Comparison of ENCODE assay signal across 9 cellular contexts in genomic region chr1:29649375-29650040, GRCh38.
A peak's percentile ranks its signal among the peaks of the same experiment; 100 is the strongest.
DNase-seq lines count a peak whose midpoint lies in the region; ATAC-seq and TF ChIP-seq lines count a peak whose summit lies in the region.
"Had no signal": no experiment of that assay in that cellular context is flagged by ENCODE, and none has a peak within 500 bp of the region (broad histone marks: within the 10 kb centered on the region; RNA-seq: fewer than 3 reads in every experiment).

No MANE protein-coding gene starts in this region.

- H3K36me3 Mint-ChIP-seq in WTC11 (no peaks in the 10 kb centered on the region), osteocyte (ENCODE audit: unreplicated experiment) (no peaks in the 10 kb centered on the region)
- H3K36me3 Mint-ChIP-seq in activated CD4-positive, alpha-beta T cell treated with anti-CD3 and anti-CD28 coated beads, Interleukin-2, amount 10 ng/mL, durations not matched to agents 24 days and 14 days (ENCODE audit: low read depth) = no peaks in the 10 kb centered on the region

- no peaks in the 10 kb centered on the region; the same call in 1 of the 2 replicates for H3K27me3 Mint-ChIP-seq in WTC11 (ENCODE audit: low read depth)
- H3K27me3 Mint-ChIP-seq in osteocyte (ENCODE audit: unreplicated experiment) = no peaks in the 10 kb centered on the region
- peaks cover 13% of the 10 kb centered on the region for H3K27me3 Mint-ChIP-seq in activated CD4-positive, alpha-beta T cell treated with anti-CD3 and anti-CD28 coated beads, Interleukin-2, amount 10 ng/mL, durations not matched to agents 24 days and 14 days

- TF ChIP-seq CTCF in WTC11 (IDR thresholded peaks at IDR 0.05) (no peak), osteocyte (IDR thresholded peaks at IDR 0.05) (no peak)

- ATAC-seq in WTC11 = no peak

- H3K27ac Mint-ChIP-seq in WTC11 (no peak overlapping the region), osteocyte (ENCODE audit: unreplicated experiment) (no peak overlapping the region)
- H3K27ac Mint-ChIP-seq in activated CD4-positive, alpha-beta T cell treated with anti-CD3 and anti-CD28 coated beads, Interleukin-2, amount 10 ng/mL, durations not matched to agents 24 days and 14 days = no peak overlapping the region
- H3K27ac Mint-ChIP-seq: T-helper 2 cell treated with Interferon-gamma antibody and Interleukin-4, amounts not matched to agents 5 μg/mL and 100 μg/mL, for 36 hours had no signal

- CTCF ChIA-PET in WTC11 (lab: Charles Lee) = interaction anchor here (1.5 kb wide), 1 partner anchor 143 kb away, joined by 3 read pairs; no protein-coding TSS in a partner anchor

- intact Hi-C loops in activated CD4-positive, alpha-beta T cell treated with anti-CD3 and anti-CD28 coated beads, Interleukin-2, amount 10 ng/mL, durations not matched to agents 24 days and 14 days (cut with micrococcal nuclease) = no loop called here

- H3K9me3 Mint-ChIP-seq in WTC11 = 0 out of 2 replicates have a peak, but pooled peaks cover 3% of the 10 kb centered on the region
- H3K9me3 Mint-ChIP-seq in osteocyte (ENCODE audit: unreplicated experiment) = no peaks in the 10 kb centered on the region
- H3K9me3 Mint-ChIP-seq in activated CD4-positive, alpha-beta T cell treated with anti-CD3 and anti-CD28 coated beads, Interleukin-2, amount 10 ng/mL, durations not matched to agents 24 days and 14 days = no peaks in the 10 kb centered on the region
- H3K9me3 Mint-ChIP-seq: T-helper 2 cell treated with Interferon-gamma antibody and Interleukin-4, amounts not matched to agents 5 μg/mL and 100 μg/mL, for 36 hours had no signal

- DNase-seq in ELR (ENCODE audit: low read depth) (peak; percentile 88), LoVo (ENCODE audit: low spot score) (peak; percentile 33), WTC11 (ENCODE audit: low spot score) (no peak), osteocyte (ENCODE audit: extremely low spot score, unreplicated experiment) (peak; percentile 77)
- no peak for DNase-seq in activated naive CD4-positive, alpha-beta T cell treated with Interleukin-2 at 50 U/mL for 16 hours
- DNase-seq in stimulated activated naive CD4-positive, alpha-beta T cell treated with Interleukin-2 at 50 U/mL for 16 hours (lab: John Stamatoyannopoulos, UW) = no peak
- DNase-seq in activated CD4-positive, alpha-beta T cell treated with anti-CD3 and anti-CD28 coated beads, Interleukin-2, amount 10 ng/mL, durations not matched to agents 24 days and 14 days = no peak
- DNase-seq: KG1 had no signal

- H3K4me3 Mint-ChIP-seq in WTC11 (no peak overlapping the region), osteocyte (ENCODE audit: unreplicated experiment) (no peak overlapping the region)
- H3K4me3 Mint-ChIP-seq in activated CD4-positive, alpha-beta T cell treated with anti-CD3 and anti-CD28 coated beads, Interleukin-2, amount 10 ng/mL, durations not matched to agents 24 days and 14 days = no peak overlapping the region
- H3K4me3 Mint-ChIP-seq: T-helper 2 cell treated with Interferon-gamma antibody and Interleukin-4, amounts not matched to agents 5 μg/mL and 100 μg/mL, for 36 hours had no signal

- POLR2A ChIA-PET in WTC11 (lab: Charles Lee) = no interaction called here

- H3K4me1 Mint-ChIP-seq in WTC11 (peaks cover 12% of the 10 kb centered on the region), osteocyte (ENCODE audit: unreplicated experiment) (no peaks in the 10 kb centered on the region)
- no peaks in the 10 kb centered on the region for H3K4me1 Mint-ChIP-seq in activated CD4-positive, alpha-beta T cell treated with anti-CD3 and anti-CD28 coated beads, Interleukin-2, amount 10 ng/mL, durations not matched to agents 24 days and 14 days

TF ChIP-seq in WTC11, 78 proteins besides CTCF, POLR2A, EP300 and RAD21:
- TF ChIP-seq USF2 (CRISPR knock-in tag; IDR thresholded peaks at IDR 0.05) = peak; percentile 79
- TF ChIP-seq, protein P1, sequence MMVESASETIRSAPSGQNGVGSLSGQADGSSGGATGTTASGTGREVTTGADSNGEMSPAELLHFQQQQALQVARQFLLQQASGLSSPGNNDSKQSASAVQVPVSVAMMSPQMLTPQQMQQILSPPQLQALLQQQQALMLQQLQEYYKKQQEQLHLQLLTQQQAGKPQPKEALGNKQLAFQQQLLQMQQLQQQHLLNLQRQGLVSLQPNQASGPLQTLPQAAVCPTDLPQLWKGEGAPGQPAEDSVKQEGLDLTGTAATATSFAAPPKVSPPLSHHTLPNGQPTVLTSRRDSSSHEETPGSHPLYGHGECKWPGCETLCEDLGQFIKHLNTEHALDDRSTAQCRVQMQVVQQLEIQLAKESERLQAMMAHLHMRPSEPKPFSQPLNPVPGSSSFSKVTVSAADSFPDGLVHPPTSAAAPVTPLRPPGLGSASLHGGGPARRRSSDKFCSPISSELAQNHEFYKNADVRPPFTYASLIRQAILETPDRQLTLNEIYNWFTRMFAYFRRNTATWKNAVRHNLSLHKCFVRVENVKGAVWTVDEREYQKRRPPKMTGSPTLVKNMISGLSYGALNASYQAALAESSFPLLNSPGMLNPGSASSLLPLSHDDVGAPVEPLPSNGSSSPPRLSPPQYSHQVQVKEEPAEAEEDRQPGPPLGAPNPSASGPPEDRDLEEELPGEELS (CRISPR knock-in tag; IDR thresholded peaks at IDR 0.05) = no peak
- TF ChIP-seq, protein P2, sequence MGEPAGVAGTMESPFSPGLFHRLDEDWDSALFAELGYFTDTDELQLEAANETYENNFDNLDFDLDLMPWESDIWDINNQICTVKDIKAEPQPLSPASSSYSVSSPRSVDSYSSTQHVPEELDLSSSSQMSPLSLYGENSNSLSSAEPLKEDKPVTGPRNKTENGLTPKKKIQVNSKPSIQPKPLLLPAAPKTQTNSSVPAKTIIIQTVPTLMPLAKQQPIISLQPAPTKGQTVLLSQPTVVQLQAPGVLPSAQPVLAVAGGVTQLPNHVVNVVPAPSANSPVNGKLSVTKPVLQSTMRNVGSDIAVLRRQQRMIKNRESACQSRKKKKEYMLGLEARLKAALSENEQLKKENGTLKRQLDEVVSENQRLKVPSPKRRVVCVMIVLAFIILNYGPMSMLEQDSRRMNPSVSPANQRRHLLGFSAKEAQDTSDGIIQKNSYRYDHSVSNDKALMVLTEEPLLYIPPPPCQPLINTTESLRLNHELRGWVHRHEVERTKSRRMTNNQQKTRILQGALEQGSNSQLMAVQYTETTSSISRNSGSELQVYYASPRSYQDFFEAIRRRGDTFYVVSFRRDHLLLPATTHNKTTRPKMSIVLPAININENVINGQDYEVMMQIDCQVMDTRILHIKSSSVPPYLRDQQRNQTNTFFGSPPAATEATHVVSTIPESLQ (CRISPR knock-in tag; IDR thresholded peaks at IDR 0.05) = no peak
- TF ChIP-seq, protein P3, sequence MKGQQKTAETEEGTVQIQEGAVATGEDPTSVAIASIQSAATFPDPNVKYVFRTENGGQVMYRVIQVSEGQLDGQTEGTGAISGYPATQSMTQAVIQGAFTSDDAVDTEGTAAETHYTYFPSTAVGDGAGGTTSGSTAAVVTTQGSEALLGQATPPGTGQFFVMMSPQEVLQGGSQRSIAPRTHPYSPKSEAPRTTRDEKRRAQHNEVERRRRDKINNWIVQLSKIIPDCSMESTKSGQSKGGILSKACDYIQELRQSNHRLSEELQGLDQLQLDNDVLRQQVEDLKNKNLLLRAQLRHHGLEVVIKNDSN (CRISPR knock-in tag; IDR thresholded peaks at IDR 0.05) = peak; percentile 61; the same call in 1 of the 2 replicates
- no peak for TF ChIP-seq ZNF263 (CRISPR knock-in tag; IDR thresholded peaks at IDR 0.05; ENCODE audit: low read depth)
- no peak for TF ChIP-seq ERG (CRISPR knock-in tag; IDR thresholded peaks at IDR 0.05)

Comparison
In these comparisons a context has a peak if more than half of its experiments do, and no peak if none do; other contexts are left out.
1. DNase-seq: peak in ELR (single experiment), LoVo (single experiment) and osteocyte (single experiment); none in WTC11 (single experiment), activated naive CD4-positive, alpha-beta T cell treated with Interleukin-2 at 50 U/mL for 16 hours (single experiment), stimulated activated naive CD4-positive, alpha-beta T cell treated with Interleukin-2 at 50 U/mL for 16 hours (single experiment) and activated CD4-positive, alpha-beta T cell treated with anti-CD3 and anti-CD28 coated beads, Interleukin-2, amount 10 ng/mL, durations not matched to agents 24 days and 14 days (single experiment).